In genomic region chr9:81521892-81522291, GRCh38 we compare ENCODE assay signal across 19 cellular contexts.
A peak's percentile ranks its signal among the peaks of the same experiment; 100 is the strongest.
DNase-seq lines count a peak whose midpoint lies in the region; ATAC-seq, FAIRE-seq and TF ChIP-seq lines count a peak whose summit lies in the region.
"Had no signal": no experiment of that assay in that cellular context is flagged by ENCODE, and none has a peak within 500 bp of the region (broad histone marks: within the 10 kb centered on the region; RNA-seq: fewer than 3 reads in every experiment).

No MANE protein-coding gene starts in this region.

- no peak for FAIRE-seq in HepG2 (lab: Jason Lieb, UNC)
- FAIRE-seq: D721Med, G401.6 had no signal

- H3K9me3 ChIP-seq in mammary epithelial cell (replicated peaks; ENCODE audit: insufficient read depth, low read length) (no peaks in the 10 kb centered on the region), HepG2 (ENCODE audit: low read length) (no peaks in the 10 kb centered on the region)

- POLR2A ChIA-PET in HepG2 (lab: Yijun Ruan, JAX), result interaction anchor here (1.8 to 2.3 kb wide), 3 partner anchors 66 to 167 kb away, joined by 11 to 15 read pairs (median 13); partner anchors contain the start of gene TLE1

- TF ChIP-seq POLR2A in HepG2 (IDR thresholded peaks at IDR 0.05; ENCODE audit: insufficient read depth in 1 of 2, low read depth in 2 of 2, low read length in 2 of 2), result no peak

- in situ Hi-C loops in mammary epithelial cell (cut with MboI; ENCODE audit: low sequenced_read_pairs in 2 of 2) (loop anchor here in 1 of 2 donors (10.0 kb wide), 2 partner anchors 163 to 323 kb away; partner anchors contain the start of gene TLE1), HepG2 (cut with HindIII; ENCODE audit: extremely low pct_ligation_motif_present, low pct_unique_long_range_greater_than_20kb) (loop anchor here (10.0 kb wide), 1 partner anchor 163 kb away; the partner anchor contains the start of gene TLE1)

- TF ChIP-seq EP300 in HepG2 (IDR thresholded peaks at IDR 0.05; ENCODE audit: low read depth in 2 of 2, low read length in 2 of 2), result no peak
- TF ChIP-seq EP300 in HepG2 (CRISPR knock-in tag; IDR thresholded peaks at IDR 0.05; ENCODE audit: borderline replicate concordance), result no peak

- no peaks in the 10 kb centered on the region for H3K79me2 ChIP-seq in mammary epithelial cell (ENCODE audit: insufficient read depth, low read length)
- H3K79me2 ChIP-seq in HepG2 (ENCODE audit: insufficient read depth, low read length), result no peaks in the 10 kb centered on the region

- CTCF ChIA-PET in mammary epithelial cell (lab: Charles Lee; ENCODE audit: low non-redundant PET) (interaction anchor here (0.5 to 0.6 kb wide), 2 partner anchors 164 to 959 kb away, joined by 3 read pairs; no protein-coding TSS in a partner anchor), HepG2 (lab: Yijun Ruan, JAX; ENCODE audit: low intra/inter-chr PET ratio, low total read pairs) (interaction anchor here (1.2 to 1.5 kb wide), 2 partner anchors 89 to 1439 kb away, joined by 3 read pairs; no protein-coding TSS in a partner anchor)

- dilution Hi-C loops in mammary epithelial cell (cut with HindIII; ENCODE audit: low sequenced_read_pairs), result loop anchor here (25.0 kb wide), 1 partner anchor 165 kb away; the partner anchor contains the start of gene TLE1

- H3K27me3 ChIP-seq in mammary epithelial cell (ENCODE audit: insufficient read depth, low read length), result no peaks in the 10 kb centered on the region
- no peaks in the 10 kb centered on the region for H3K27me3 ChIP-seq in HepG2 (ENCODE audit: control insufficient read depth in 1 of 2, insufficient read depth in 2 of 2, low read length in 2 of 2)

- ATAC-seq in HepG2, result peak; percentile 52
- no peak for ATAC-seq in stimulated activated naive CD8-positive, alpha-beta T cell treated with anti-CD3 and anti-CD28 coated beads, Interleukin-15, Interleukin-2, amounts not matched to agents 100 U/mL and 50 U/mL, for 24 hours
- ATAC-seq: T-helper 17 cell had no signal

- no TSS peak for BruUV-seq in mammary epithelial cell (replicated peaks; lab: Mats Ljungman, UMichigan)
- BruUV-seq in HepG2 (replicated peaks; lab: Mats Ljungman, UMichigan), result no TSS peak

- TF ChIP-seq CTCF in mammary epithelial cell (conservative IDR thresholded peaks at IDR 0.05 in 1 of 2, IDR thresholded peaks at IDR 0.05 in 1 of 2; ENCODE audit: extremely low read depth in 1 of 2, insufficient read depth in 1 of 2, low read depth in 1 of 2, low read length in 2 of 2) (no peak), HepG2 (CRISPR knock-in tag; IDR thresholded peaks at IDR 0.05) (no peak)

- no peak overlapping the region for H3K27ac ChIP-seq in mammary epithelial cell (ENCODE audit: insufficient read depth, low read depth, low read length)
- H3K27ac ChIP-seq in HepG2 (ENCODE audit: extremely low read length, insufficient read depth, low read length), result no peak overlapping the region

- H3K4me2 ChIP-seq in mammary epithelial cell (ENCODE audit: insufficient read depth, low read depth, low read length), result no peak overlapping the region
- peak overlapping the region; percentile 30; the same call in 1 of the 2 replicates for H3K4me2 ChIP-seq in HepG2 (ENCODE audit: low read depth, low read length)

- H3K4me1 ChIP-seq in mammary epithelial cell (ENCODE audit: insufficient read depth, low read length) (no peaks in the 10 kb centered on the region), HepG2 (ENCODE audit: insufficient read depth, low read length) (peaks cover 45% of the 10 kb centered on the region)

- 34% methylated on average over 3 of the region's 3 CpGs for WGBS in mammary epithelial cell (ENCODE audit: low coverage, missing lambda C conversion rate)
- WGBS in HepG2 (ENCODE audit: low lambda C conversion rate), result 11% methylated on average over 3 of the region's 3 CpGs

- no peak overlapping the region for H2AFZ ChIP-seq in mammary epithelial cell (ENCODE audit: low read depth, low read length)
- no peak overlapping the region for H2AFZ ChIP-seq in HepG2 (ENCODE audit: low read length)

- H3K36me3 ChIP-seq in mammary epithelial cell (ENCODE audit: insufficient read depth, low read length) (no peaks in the 10 kb centered on the region), HepG2 (replicated peaks in 1 of 2; ENCODE audit: control insufficient read depth in 1 of 2, insufficient read depth in 2 of 2, low read length in 2 of 2) (no peaks in the 10 kb centered on the region)

- H4K20me1 ChIP-seq in mammary epithelial cell (ENCODE audit: insufficient read depth, low read length) (no peaks in the 10 kb centered on the region), HepG2 (ENCODE audit: insufficient read depth, low read length) (no peaks in the 10 kb centered on the region)

- intact Hi-C loops in mammary epithelial cell (cut with micrococcal nuclease), result loop anchor here (2.0 to 10.0 kb wide), 2 partner anchors 37 to 103 kb away; no protein-coding TSS in a partner anchor
- intact Hi-C loops in HepG2 (cut with micrococcal nuclease; ENCODE audit: unreplicated experiment), result loop anchor here (2.0 to 10.0 kb wide), 4 partner anchors 67 to 1085 kb away; no protein-coding TSS in a partner anchor

- no peak for TF ChIP-seq RAD21 in HepG2 (CRISPR knock-in tag; IDR thresholded peaks at IDR 0.05)

- DNase-seq in DMS53 (lab: John Stamatoyannopoulos, UW), result peak; percentile 79
- DNase-seq in LHCN-M2 (ENCODE audit: low read depth), result peak; percentile 20
- DNase-seq in mammary epithelial cell, result peak; percentile 56
- peak; percentile 57 for DNase-seq in HepG2 (ENCODE audit: low spot score)
- no peak for DNase-seq in NCI-H1694 treated with DMSO at 0.1 percent for 48 hours (lab: John Stamatoyannopoulos, UW)
- no peak for DNase-seq in activated naive CD4-positive, alpha-beta T cell treated with anti-CD3 and anti-CD28 coated beads, Interleukin-2, amount 50 U/mL, for 16 hours
- DNase-seq in stimulated activated naive CD8-positive, alpha-beta T cell treated with anti-CD3 and anti-CD28 coated beads, Interleukin-15, Interleukin-2, amounts not matched to agents 100 U/mL and 50 U/mL, for 24 hours, result no peak
- DNase-seq: ACHN; AML-193; DND-41; GOT3; NCI-H1105; NCI-H1694; NCI-H446 treated with DMSO at 0.1 percent for 48 hours; NK-92 treated with Interleukin-12 subunit alpha and Interleukin-12 subunit beta, amount 100 ng/mL, for 24 hours; RPMI8226; T-helper 17 cell had no signal

- H3K4me3 ChIP-seq in mammary epithelial cell (replicated peaks in 1 of 3; ENCODE audit: insufficient read depth in 1 of 3, low read depth in 2 of 3, low read length in 3 of 3), result no peak overlapping the region
- no peak overlapping the region for H3K4me3 ChIP-seq in HepG2 (replicated peaks in 1 of 3; ENCODE audit: insufficient read depth in 1 of 3, low read depth in 2 of 3, low read length in 3 of 3)

- H3K9ac ChIP-seq in mammary epithelial cell (ENCODE audit: insufficient read depth, low read length) (no peak overlapping the region), HepG2 (ENCODE audit: insufficient read depth, low read depth, low read length) (no peak overlapping the region)

TF ChIP-seq in HepG2, 621 proteins besides CTCF, POLR2A, EP300 and RAD21 (continues in another document):
- TF ChIP-seq MZF1 (CRISPR knock-in tag; IDR thresholded peaks at IDR 0.05; ENCODE audit: borderline replicate concordance) (no peak), ZNF709 (CRISPR knock-in tag; IDR thresholded peaks at IDR 0.05) (no peak), KAT8 (CRISPR knock-in tag; IDR thresholded peaks at IDR 0.05) (no peak), SIX4 (CRISPR knock-in tag; IDR thresholded peaks at IDR 0.05) (no peak), MAZ (IDR thresholded peaks at IDR 0.05; ENCODE audit: borderline replicate concordance, low read depth, low read length) (no peak), MAZ (CRISPR knock-in tag; IDR thresholded peaks at IDR 0.05; ENCODE audit: low read depth) (no peak), ZNF883 (CRISPR knock-in tag; IDR thresholded peaks at IDR 0.05; ENCODE audit: not compliant biosample characterization) (no peak), USF2 (IDR thresholded peaks at IDR 0.05; ENCODE audit: low read depth, low read length) (no peak), USF2 (CRISPR knock-in tag; IDR thresholded peaks at IDR 0.05; ENCODE audit: borderline replicate concordance) (no peak), MED8 (CRISPR knock-in tag; IDR thresholded peaks at IDR 0.05; ENCODE audit: insufficient replicate concordance) (no peak), TFAP4 (IDR thresholded peaks at IDR 0.05; ENCODE audit: borderline replicate concordance, low read depth) (no peak), ZMAT5 (CRISPR knock-in tag; IDR thresholded peaks at IDR 0.05; ENCODE audit: borderline replicate concordance, low read depth) (no peak), ETV5 (CRISPR knock-in tag; IDR thresholded peaks at IDR 0.05; ENCODE audit: borderline replicate concordance) (no peak), NR2F6 (IDR thresholded peaks at IDR 0.05) (0 out of 2 replicates have a peak, but pooled peaks have one; percentile 14), NR2F6 (CRISPR knock-in tag; IDR thresholded peaks at IDR 0.05) (0 out of 2 replicates have a peak, but pooled peaks have one; percentile 27)

Comparison
In these comparisons a context has a peak if more than half of its experiments do, and no peak if none do; other contexts are left out.
1. DNase-seq: peak in DMS53 (single experiment), LHCN-M2 (single experiment), mammary epithelial cell (single experiment) and HepG2 (single experiment); none in NCI-H1694 treated with DMSO at 0.1 percent for 48 hours (single experiment), activated naive CD4-positive, alpha-beta T cell treated with anti-CD3 and anti-CD28 coated beads, Interleukin-2, amount 50 U/mL, for 16 hours (single experiment) and stimulated activated naive CD8-positive, alpha-beta T cell treated with anti-CD3 and anti-CD28 coated beads, Interleukin-15, Interleukin-2, amounts not matched to agents 100 U/mL and 50 U/mL, for 24 hours (single experiment).